8 cellular contexts compared by ENCODE assay signal in genomic region chr1:151347523-151348246, GRCh38. TPM values are rescaled to one million over a fixed set of nuclear protein-coding genes. Genes with fewer than 3 reads are reported as not detected.
DNase-seq lines count a peak whose midpoint lies in the region; ATAC-seq, FAIRE-seq and TF ChIP-seq lines count a peak whose summit lies in the region.

No MANE protein-coding gene starts in this region.

- H3K4me3 Mint-ChIP-seq in effector memory CD8-positive, alpha-beta T cell = peak overlapping the region; percentile 98 to 99

- 32 to 35% methylated on average over 12 of the region's 12 CpGs for whole genome bisulfite sequencing in pancreas, 2 donors

- H3K27ac Mint-ChIP-seq in effector memory CD8-positive, alpha-beta T cell = peak overlapping the region; percentile 99 to 100

- H3K4me1 ChIP-seq in pancreas = peaks cover 0 to 7% (median 0%) of the 10 kb centered on the region in 3 donors

- TF ChIP-seq CTCF in GM12865 (IDR thresholded peaks at IDR 0.05; ENCODE audit: insufficient read depth, low read depth, low read length, missing control alignments) (no peak), pancreas (IDR thresholded peaks at IDR 0.05) (no peak)

- ATAC-seq in effector memory CD8-positive, alpha-beta T cell (replicated peaks) = peak; percentile 1
- ATAC-seq in pancreas = no peak
- no peak for ATAC-seq in HG02759 (IDR thresholded peaks at IDR 0.05; ENCODE audit: unreplicated experiment)
- no peak for ATAC-seq in HG03354 (IDR thresholded peaks at IDR 0.05; ENCODE audit: poor library complexity, severe bottlenecking, unreplicated experiment)
- no peak for ATAC-seq in GM21423 (IDR thresholded peaks at IDR 0.05; ENCODE audit: unreplicated experiment)

- CTCF ChIA-PET in HEK293T (lab: Yijun Ruan, JAX) = interaction anchor here (0.6 kb wide), 1 partner anchor 47 kb away, joined by 4 read pairs; no protein-coding TSS in a partner anchor

- intact Hi-C loops in pancreas (cut with DNase I) = no loop called here

- peaks cover 43% of the 10 kb centered on the region for H3K36me3 Mint-ChIP-seq in effector memory CD8-positive, alpha-beta T cell (ENCODE audit: insufficient read depth)

- peak overlapping the region in 3 of 4 donors; percentile 83 to 92 (median 91) for H3K27ac ChIP-seq in pancreas

- H3K27me3 Mint-ChIP-seq in effector memory CD8-positive, alpha-beta T cell = no peaks in the 10 kb centered on the region

- H3K9me3 Mint-ChIP-seq in effector memory CD8-positive, alpha-beta T cell = no peaks in the 10 kb centered on the region

- no peaks in the 10 kb centered on the region for H3K27me3 ChIP-seq in pancreas

- H3K4me1 Mint-ChIP-seq in effector memory CD8-positive, alpha-beta T cell (ENCODE audit: low read depth in 2 of 2) = peaks cover 25 to 29% of the 10 kb centered on the region in 2 donors

- peak overlapping the region; percentile 56 for H3K4me3 ChIP-seq in GM12865 (ENCODE audit: low read depth, low read length)
- peak overlapping the region in 3 of 4 donors; percentile 54 to 65 (median 61) for H3K4me3 ChIP-seq in pancreas

- DNase-seq in GM12865 (ENCODE audit: low read depth) (no peak), M059J (ENCODE audit: low read depth) (peak; percentile 14), pancreas (peak in 1 of 6 donors; percentile 3), HEK293T (ENCODE audit: extremely low spot score) (no peak)
- DNase-seq in effector memory CD8-positive, alpha-beta T cell = no peak

- FAIRE-seq in pancreas (lab: Jason Lieb, UNC) = no peak

- H3K9me3 ChIP-seq in pancreas = no peaks in the 10 kb centered on the region

- peaks cover 0 to 4% (median 0%) of the 10 kb centered on the region in 3 donors for H3K36me3 ChIP-seq in pancreas

- POLR2A ChIA-PET in HEK293T (lab: Yijun Ruan, JAX) = interaction anchor here (1.2 to 2.2 kb wide), 3 partner anchors 20 to 65 kb away, joined by 3 to 9 read pairs (median 4); partner anchors contain the start of gene SELENBP1

TF ChIP-seq in HEK293T, 16 proteins besides CTCF, POLR2A, EP300 and RAD21:
- TF ChIP-seq ELF4 (IDR thresholded peaks at IDR 0.05) = no peak
- TF ChIP-seq LEF1 (IDR thresholded peaks at IDR 0.05; ENCODE audit: borderline replicate concordance) = no peak
- no peak for TF ChIP-seq SUZ12 (IDR thresholded peaks at IDR 0.05)
- TF ChIP-seq NFRKB (IDR thresholded peaks at IDR 0.05) = no peak
- TF ChIP-seq, protein P1, sequence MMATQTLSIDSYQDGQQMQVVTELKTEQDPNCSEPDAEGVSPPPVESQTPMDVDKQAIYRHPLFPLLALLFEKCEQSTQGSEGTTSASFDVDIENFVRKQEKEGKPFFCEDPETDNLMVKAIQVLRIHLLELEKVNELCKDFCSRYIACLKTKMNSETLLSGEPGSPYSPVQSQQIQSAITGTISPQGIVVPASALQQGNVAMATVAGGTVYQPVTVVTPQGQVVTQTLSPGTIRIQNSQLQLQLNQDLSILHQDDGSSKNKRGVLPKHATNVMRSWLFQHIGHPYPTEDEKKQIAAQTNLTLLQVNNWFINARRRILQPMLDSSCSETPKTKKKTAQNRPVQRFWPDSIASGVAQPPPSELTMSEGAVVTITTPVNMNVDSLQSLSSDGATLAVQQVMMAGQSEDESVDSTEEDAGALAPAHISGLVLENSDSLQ (IDR thresholded peaks at IDR 0.05) = no peak
- no peak for TF ChIP-seq ARNT (IDR thresholded peaks at IDR 0.05)
- TF ChIP-seq CTBP1 (IDR thresholded peaks at IDR 0.05; ENCODE audit: borderline replicate concordance) = no peak
- TF ChIP-seq L3MBTL2 (conservative IDR thresholded peaks at IDR 0.05) = no peak
- no peak for TF ChIP-seq BHLHE40 (IDR thresholded peaks at IDR 0.05; ENCODE audit: borderline replicate concordance)
- TF ChIP-seq FOXM1 (IDR thresholded peaks at IDR 0.05; ENCODE audit: borderline replicate concordance) = no peak
- TF ChIP-seq TARDBP (IDR thresholded peaks at IDR 0.05) = no peak
- no peak for TF ChIP-seq HDGF (IDR thresholded peaks at IDR 0.05; ENCODE audit: borderline replicate concordance)
- TF ChIP-seq ZNF384 (IDR thresholded peaks at IDR 0.05) = no peak

RNA-seq across cellular contexts. Expression of gene RFX5, which starts 0.6 kb away (rescaled TPM):
- 57.6 and 67.2 TPM in 2 replicates for total RNA-seq in M059J (2014; rRNA removed; shearing (Covaris generic))
- total RNA-seq in pancreas = 10 to 100 TPM in 3 of 6 donors, 1 to 10 TPM in 3; 5.6 to 34.2 (median 8.6) TPM
- polyA plus RNA-seq in pancreas = 1 to 10 TPM; 8.6 to 9.5 TPM

RNA-seq across cellular contexts. Expression of gene PI4KB, which starts 20.5 kb away (rescaled TPM):
- total RNA-seq in M059J (2014; rRNA removed; shearing (Covaris generic)) = 40.7 and 52.2 TPM in 2 replicates
- 10 to 100 TPM; 20.0 to 36.5 (median 24.1) TPM for total RNA-seq in pancreas
- 10 to 100 TPM; 33.3 to 44.2 TPM for polyA plus RNA-seq in pancreas

RNA-seq across cellular contexts. Expression of gene SELENBP1, which starts 24.8 kb away (rescaled TPM):
- total RNA-seq in M059J (2014; rRNA removed; shearing (Covaris generic)) = 2.6 and 4.5 TPM in 2 replicates
- 10 to 100 TPM; 13.1 to 36.8 (median 25.2) TPM for total RNA-seq in pancreas
- 10 to 100 TPM; 53.6 to 93.0 TPM for polyA plus RNA-seq in pancreas

RNA-seq across cellular contexts. Expression of gene PSMB4, which starts 51.7 kb away (rescaled TPM):
- total RNA-seq in M059J (2014; rRNA removed; shearing (Covaris generic)) = 503 and 619 TPM in 2 replicates
- total RNA-seq in pancreas = 100 to 1,000 TPM in 3 of 6 donors, 10 to 100 TPM in 3; 61.9 to 106 (median 90.5) TPM
- 100 to 1,000 TPM; 172 to 217 TPM for polyA plus RNA-seq in pancreas
